ENCODE assay signal across 18 cellular contexts in the genomic region with DNA sequence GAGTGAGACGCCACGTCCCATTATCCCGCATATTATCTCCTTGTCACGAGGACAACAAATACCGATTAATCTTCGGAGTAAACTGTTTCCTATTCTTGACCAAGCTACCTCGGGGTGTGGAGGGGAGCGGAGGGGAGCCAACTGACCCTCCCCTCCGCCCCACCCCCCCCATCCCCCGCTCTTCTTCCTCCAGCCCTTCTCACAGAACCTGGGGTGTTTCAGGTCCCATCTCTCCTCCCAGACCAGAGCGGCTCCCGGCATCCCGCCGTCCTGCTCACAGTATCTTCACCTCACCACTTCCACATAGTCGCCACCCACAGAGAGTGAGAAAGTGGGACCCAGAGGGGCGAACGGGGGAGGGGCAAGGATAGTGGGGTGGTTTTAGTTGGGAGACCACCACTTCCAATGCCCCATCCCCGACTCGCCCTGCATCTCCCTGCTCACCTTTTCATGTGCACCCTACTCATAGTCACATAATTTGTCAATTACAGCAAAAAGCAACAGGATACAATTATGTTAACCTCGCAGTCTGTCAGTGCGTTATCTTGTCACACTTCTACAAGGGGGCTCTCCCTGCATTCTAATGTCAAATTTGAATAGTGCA. TPM values are rescaled to one million over a fixed set of nuclear protein-coding genes. Genes with fewer than 3 reads are reported as not detected.
A peak's percentile ranks its signal among the peaks of the same experiment; 100 is the strongest.
DNase-seq lines count a peak whose midpoint lies in the region; ATAC-seq lines count a peak whose summit lies in the region.
"Had no signal": no experiment of that assay in that cellular context is flagged by ENCODE, and none has a peak within 500 bp of the region (broad histone marks: within the 10 kb centered on the region; RNA-seq: fewer than 3 reads in every experiment).

No MANE protein-coding gene starts in this region.

- peak overlapping the region; percentile 67 for H3K4me3 ChIP-seq in iPS-15b (ENCODE audit: low read depth, low read length)

- CTCF ChIA-PET in activated naive CD4-positive, alpha-beta T cell treated with anti-CD3 and anti-CD28 coated beads, Interleukin-2, amount 10 ng/mL, durations not matched to agents 7 days and 5 days (lab: Charles Lee): no interaction called here

- H3K4me1 Mint-ChIP-seq in activated naive CD4-positive, alpha-beta T cell treated with anti-CD3 and anti-CD28 coated beads, Interleukin-2, amount 10 ng/mL, durations not matched to agents 7 days and 5 days: peaks cover 24% of the 10 kb centered on the region
- peaks cover 40% of the 10 kb centered on the region for H3K4me1 Mint-ChIP-seq in activated naive CD8-positive, alpha-beta T cell treated with anti-CD3 and anti-CD28 coated beads for 36 hours
- peaks cover 71% of the 10 kb centered on the region for H3K4me1 Mint-ChIP-seq in stimulated activated naive CD8-positive, alpha-beta T cell treated with anti-CD3 and anti-CD28 coated beads, Interleukin-15, amount 100 ng/mL, for 72 hours

- H3K27ac Mint-ChIP-seq in activated naive CD4-positive, alpha-beta T cell treated with anti-CD3 and anti-CD28 coated beads, Interleukin-2, amount 10 ng/mL, durations not matched to agents 7 days and 5 days: peak overlapping the region; percentile 6
- peak overlapping the region; percentile 56 for H3K27ac Mint-ChIP-seq in activated naive CD8-positive, alpha-beta T cell treated with anti-CD3 and anti-CD28 coated beads for 36 hours
- no peak overlapping the region for H3K27ac Mint-ChIP-seq in stimulated activated naive CD8-positive, alpha-beta T cell treated with anti-CD3 and anti-CD28 coated beads, Interleukin-15, amount 100 ng/mL, for 72 hours

- peaks cover 99% of the 10 kb centered on the region for H3K27me3 ChIP-seq in iPS-15b (ENCODE audit: control insufficient read depth, insufficient read depth, low read length)

- no peaks in the 10 kb centered on the region for H3K36me3 ChIP-seq in iPS-15b (ENCODE audit: control insufficient read depth, insufficient read depth, low read length)
- H3K36me3 ChIP-seq: breast epithelium, heart left ventricle, WERI-Rb-1 had no signal

- peaks cover 8% of the 10 kb centered on the region for H3K4me1 ChIP-seq in iPS-15b (ENCODE audit: control insufficient read depth, insufficient read depth, low read length)

- no peak overlapping the region for H3K9ac ChIP-seq in iPS-15b (ENCODE audit: low read depth, low read length)

- no peak for ATAC-seq in stimulated activated naive CD8-positive, alpha-beta T cell treated with anti-CD3 and anti-CD28 coated beads, Interleukin-15, amount 100 ng/mL, for 72 hours
- ATAC-seq in GM21619 (IDR thresholded peaks at IDR 0.05; ENCODE audit: unreplicated experiment): no peak
- ATAC-seq: heart left ventricle, left ventricle myocardium superior had no signal

- H3K4me3 Mint-ChIP-seq in activated naive CD4-positive, alpha-beta T cell treated with anti-CD3 and anti-CD28 coated beads, Interleukin-2, amount 10 ng/mL, durations not matched to agents 7 days and 5 days: no peak overlapping the region
- peak overlapping the region; percentile 54 for H3K4me3 Mint-ChIP-seq in activated naive CD8-positive, alpha-beta T cell treated with anti-CD3 and anti-CD28 coated beads for 36 hours
- H3K4me3 Mint-ChIP-seq in stimulated activated naive CD8-positive, alpha-beta T cell treated with anti-CD3 and anti-CD28 coated beads, Interleukin-15, amount 100 ng/mL, for 72 hours: peak overlapping the region; percentile 53 to 65

- DNase-seq in activated naive CD4-positive, alpha-beta T cell treated with anti-CD3 and anti-CD28 coated beads, Interleukin-2, amount 10 ng/mL, durations not matched to agents 7 days and 5 days: no peak
- DNase-seq in activated naive CD4-positive, alpha-beta T cell treated with anti-CD3 and anti-CD28 coated beads, Interleukin-2, amount 50 U/mL, for 16 hours: no peak
- DNase-seq in activated naive CD8-positive, alpha-beta T cell treated with anti-CD3 and anti-CD28 coated beads for 36 hours: no peak
- no peak for DNase-seq in stimulated activated naive CD8-positive, alpha-beta T cell treated with anti-CD3 and anti-CD28 coated beads, Interleukin-15, amount 100 ng/mL, for 72 hours
- DNase-seq in stimulated activated CD4-positive, alpha-beta T cell treated with anti-CD3 and anti-CD28 coated beads, Interleukin-2, amount 100 ng/mL, for 48 hours: no peak
- DNase-seq in AG08396 (ENCODE audit: low spot score): no peak
- DNase-seq: left ventricle myocardium superior; NCI-H1417; NCI-H446; stimulated activated CD4-positive, alpha-beta T cell treated with anti-CD3 and anti-CD28 coated beads, Interleukin-15, amount 100 ng/mL, for 24 hours; trophoblast cell; WERI-Rb-1 had no signal

- peaks cover 92% of the 10 kb centered on the region for H3K27me3 Mint-ChIP-seq in activated naive CD4-positive, alpha-beta T cell treated with anti-CD3 and anti-CD28 coated beads, Interleukin-2, amount 10 ng/mL, durations not matched to agents 7 days and 5 days
- peaks cover 100% of the 10 kb centered on the region for H3K27me3 Mint-ChIP-seq in activated naive CD8-positive, alpha-beta T cell treated with anti-CD3 and anti-CD28 coated beads for 36 hours
- H3K27me3 Mint-ChIP-seq in stimulated activated naive CD8-positive, alpha-beta T cell treated with anti-CD3 and anti-CD28 coated beads, Interleukin-15, amount 100 ng/mL, for 72 hours: peaks cover 96% of the 10 kb centered on the region

- peaks cover 24% of the 10 kb centered on the region for H3K36me3 Mint-ChIP-seq in activated naive CD4-positive, alpha-beta T cell treated with anti-CD3 and anti-CD28 coated beads, Interleukin-2, amount 10 ng/mL, durations not matched to agents 7 days and 5 days
- peaks cover 20% of the 10 kb centered on the region for H3K36me3 Mint-ChIP-seq in activated naive CD8-positive, alpha-beta T cell treated with anti-CD3 and anti-CD28 coated beads for 36 hours

- no peaks in the 10 kb centered on the region for H3K9me3 Mint-ChIP-seq in activated naive CD4-positive, alpha-beta T cell treated with anti-CD3 and anti-CD28 coated beads, Interleukin-2, amount 10 ng/mL, durations not matched to agents 7 days and 5 days
- peaks cover 30% of the 10 kb centered on the region for H3K9me3 Mint-ChIP-seq in activated naive CD8-positive, alpha-beta T cell treated with anti-CD3 and anti-CD28 coated beads for 36 hours
- peaks cover 7 to 9% of the 10 kb centered on the region in 2 donors for H3K9me3 Mint-ChIP-seq in stimulated activated naive CD8-positive, alpha-beta T cell treated with anti-CD3 and anti-CD28 coated beads, Interleukin-15, amount 100 ng/mL, for 72 hours

- no peaks in the 10 kb centered on the region for H3K9me3 ChIP-seq in iPS-15b (ENCODE audit: control insufficient read depth, insufficient read depth, low read length)
- H3K9me3 ChIP-seq: breast epithelium, heart left ventricle had no signal

RNA-seq across cellular contexts. Expression of a gene that starts 11.2 kb away (rescaled TPM):
- not detected for total RNA-seq in activated naive CD8-positive, alpha-beta T cell treated with anti-CD3 and anti-CD28 coated beads for 36 hours
- total RNA-seq: endothelial cell of umbilical vein, left ventricle myocardium superior, osteocyte had no signal

Comparison
In these comparisons a context has a peak if more than half of its experiments do, and no peak if none do; other contexts are left out.
1. H3K27ac Mint-ChIP-seq: peak in activated naive CD4-positive, alpha-beta T cell treated with anti-CD3 and anti-CD28 coated beads, Interleukin-2, amount 10 ng/mL, durations not matched to agents 7 days and 5 days (single experiment) and activated naive CD8-positive, alpha-beta T cell treated with anti-CD3 and anti-CD28 coated beads for 36 hours (single experiment); none in stimulated activated naive CD8-positive, alpha-beta T cell treated with anti-CD3 and anti-CD28 coated beads, Interleukin-15, amount 100 ng/mL, for 72 hours (0 of 2).